In the genomic region with DNA sequence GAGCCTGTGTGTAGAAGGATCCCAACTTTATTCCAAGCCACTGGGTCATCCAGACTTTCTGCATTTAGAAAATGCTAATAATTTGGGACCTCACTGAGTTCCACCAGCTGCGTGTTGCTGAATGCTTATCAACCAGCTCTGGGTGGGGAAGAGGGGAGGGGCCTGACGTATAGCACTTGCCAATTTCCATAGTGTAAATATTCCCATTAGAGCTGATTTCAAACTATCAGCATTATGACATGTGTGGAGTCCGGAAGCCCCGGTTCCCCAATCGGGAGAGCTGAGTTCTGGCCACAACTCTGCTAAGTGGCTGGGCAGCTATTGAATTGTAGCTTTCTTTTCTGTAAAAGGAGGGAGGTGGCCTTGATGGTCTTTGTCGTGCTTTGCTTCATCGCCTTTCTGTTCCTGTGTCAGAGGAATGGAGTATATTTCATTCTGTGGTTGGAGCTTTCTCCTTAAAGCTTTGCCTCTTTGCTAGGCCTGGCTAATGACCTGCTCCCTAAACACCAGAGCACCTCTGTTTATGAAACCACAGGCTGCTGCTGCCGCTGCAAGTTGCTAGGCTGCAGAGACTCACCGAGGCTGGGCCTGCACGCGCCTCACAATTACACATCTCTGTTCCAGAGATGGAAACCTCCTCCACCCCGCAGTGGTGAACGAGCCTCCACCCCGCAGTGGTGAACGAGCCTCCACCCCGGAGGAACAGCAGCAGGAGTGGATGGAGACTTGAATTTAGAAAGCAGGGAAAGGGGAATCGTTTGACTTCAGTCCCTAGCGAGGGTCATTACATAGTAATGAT, we compare ENCODE assay signal across 21 cellular contexts. TPM values are rescaled to one million over a fixed set of nuclear protein-coding genes. Genes with fewer than 3 reads are reported as not detected.
DNase-seq lines count a peak whose midpoint lies in the region; ATAC-seq and TF ChIP-seq lines count a peak whose summit lies in the region.
"Had no signal": no experiment of that assay in that cellular context is flagged by ENCODE, and none has a peak within 500 bp of the region (broad histone marks: within the 10 kb centered on the region; RNA-seq: fewer than 3 reads in every experiment).

No MANE protein-coding gene starts in this region.

- H3K4me3 Mint-ChIP-seq in activated T-cell treated with anti-CD3 and anti-CD28 coated beads, Interleukin-2, amount 50 U/mL, for 72 hours: peak overlapping the region in 1 of 2 donors; percentile 35
- H3K4me3 Mint-ChIP-seq: activated naive CD4-positive, alpha-beta T cell treated with anti-CD3 and anti-CD28 coated beads, Interleukin-2, amount 10 ng/mL, durations not matched to agents 7 days and 5 days; CD14-positive monocyte; nephron had no signal

- H3K36me3 Mint-ChIP-seq in activated T-cell treated with anti-CD3 and anti-CD28 coated beads, Interleukin-2, amount 50 U/mL, for 72 hours (ENCODE audit: insufficient read depth in 2 of 2): peaks cover 0 to 1% of the 10 kb centered on the region in 2 donors
- H3K36me3 Mint-ChIP-seq: CD14-positive monocyte had no signal

- no peaks in the 10 kb centered on the region for H3K9me3 Mint-ChIP-seq in activated T-cell treated with anti-CD3 and anti-CD28 coated beads, Interleukin-2, amount 50 U/mL, for 72 hours

- DNase-seq in activated T-cell treated with anti-CD3 and anti-CD28 coated beads, Interleukin-2, amount 50 U/mL, for 72 hours: peak in 1 of 2 donors; percentile 33
- no peak for DNase-seq in activated T-cell treated with anti-CD3 and anti-CD28 coated beads, Interleukin-2, amount 50 U/mL, for 1 hour
- peak; percentile 66 for DNase-seq in NAMALWA (ENCODE audit: low spot score)
- peak; percentile 32 for DNase-seq in RPMI8226
- no peak for DNase-seq in DMS153 (lab: John Stamatoyannopoulos, UW)
- DNase-seq in NCI-H2029 treated with DMSO at 0.1 percent for 48 hours (lab: John Stamatoyannopoulos, UW): no peak
- no peak for DNase-seq in SHP77 treated with DMSO at 0.1 percent for 48 hours (lab: John Stamatoyannopoulos, UW)
- DNase-seq: activated CD4-positive, CD25-positive, alpha-beta regulatory T cell; activated naive CD4-positive, alpha-beta T cell treated with anti-CD3 and anti-CD28 coated beads, Interleukin-2, amount 10 ng/mL, durations not matched to agents 7 days and 5 days; activated T-cell treated with anti-CD3 and anti-CD28 coated beads, Interleukin-2, amount 50 U/mL, for 48 hours; NCI-H1436; NCI-H2171 treated with DMSO at 0.1 percent for 48 hours; NCI-H82; sigmoid colon; stimulated activated CD8-positive, alpha-beta memory T cell treated with anti-CD3 and anti-CD28 coated beads, Interleukin-4, amount 100 ng/mL, for 48 hours; T1000; upper lobe of right lung had no signal

- no peak overlapping the region for H3K27ac Mint-ChIP-seq in activated T-cell treated with anti-CD3 and anti-CD28 coated beads, Interleukin-2, amount 50 U/mL, for 72 hours
- H3K27ac Mint-ChIP-seq: activated naive CD4-positive, alpha-beta T cell treated with anti-CD3 and anti-CD28 coated beads, Interleukin-2, amount 10 ng/mL, durations not matched to agents 7 days and 5 days; nephron had no signal

- H3K27me3 Mint-ChIP-seq in activated T-cell treated with anti-CD3 and anti-CD28 coated beads, Interleukin-2, amount 50 U/mL, for 72 hours (ENCODE audit: low read depth): peaks cover 3% of the 10 kb centered on the region

- ATAC-seq in activated T-cell treated with anti-CD3 and anti-CD28 coated beads, Interleukin-2, amount 50 U/mL, for 72 hours (replicated peaks in 1 of 2): peak; percentile 47 to 65
- ATAC-seq in SK-N-SH treated with all-trans-retinoic acid at 6 μM for 48 hours: no peak
- ATAC-seq: HCT116, upper lobe of right lung had no signal

- peaks cover 13% of the 10 kb centered on the region for H3K4me1 Mint-ChIP-seq in activated T-cell treated with anti-CD3 and anti-CD28 coated beads, Interleukin-2, amount 50 U/mL, for 72 hours (ENCODE audit: low read depth)
- H3K4me1 Mint-ChIP-seq: activated naive CD4-positive, alpha-beta T cell treated with anti-CD3 and anti-CD28 coated beads, Interleukin-2, amount 10 ng/mL, durations not matched to agents 7 days and 5 days; nephron had no signal

TF ChIP-seq in SK-N-SH treated with all-trans-retinoic acid at 6 μM for 48 hours, 23 proteins besides CTCF, POLR2A, EP300 and RAD21:
- TF ChIP-seq ZNF8 (CRISPR knock-in tag; IDR thresholded peaks at IDR 0.05) (no peak), RARB (CRISPR knock-in tag; IDR thresholded peaks at IDR 0.05) (no peak), ISL1 (CRISPR knock-in tag; IDR thresholded peaks at IDR 0.05) (no peak), CSDC2 (CRISPR knock-in tag; IDR thresholded peaks at IDR 0.05) (no peak)
- TF ChIP-seq, protein P1, sequence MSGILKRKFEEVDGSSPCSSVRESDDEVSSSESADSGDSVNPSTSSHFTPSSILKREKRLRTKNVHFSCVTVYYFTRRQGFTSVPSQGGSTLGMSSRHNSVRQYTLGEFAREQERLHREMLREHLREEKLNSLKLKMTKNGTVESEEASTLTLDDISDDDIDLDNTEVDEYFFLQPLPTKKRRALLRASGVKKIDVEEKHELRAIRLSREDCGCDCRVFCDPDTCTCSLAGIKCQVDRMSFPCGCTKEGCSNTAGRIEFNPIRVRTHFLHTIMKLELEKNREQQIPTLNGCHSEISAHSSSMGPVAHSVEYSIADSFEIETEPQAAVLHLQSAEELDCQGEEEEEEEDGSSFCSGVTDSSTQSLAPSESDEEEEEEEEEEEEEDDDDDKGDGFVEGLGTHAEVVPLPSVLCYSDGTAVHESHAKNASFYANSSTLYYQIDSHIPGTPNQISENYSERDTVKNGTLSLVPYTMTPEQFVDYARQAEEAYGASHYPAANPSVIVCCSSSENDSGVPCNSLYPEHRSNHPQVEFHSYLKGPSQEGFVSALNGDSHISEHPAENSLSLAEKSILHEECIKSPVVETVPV (CRISPR knock-in tag; IDR thresholded peaks at IDR 0.05): no peak

RNA-seq across cellular contexts. Expression of a gene that starts 7.7 kb away (rescaled TPM):
- 10 to 100 TPM in 1 of 2 donors, 1 to 10 TPM in 1; 6.4 to 12.2 TPM for total RNA-seq in activated T-cell treated with anti-CD3 and anti-CD28 coated beads, Interleukin-2, amount 50 U/mL, for 72 hours

Comparison
In these comparisons a context has a peak if more than half of its experiments do, and no peak if none do; other contexts are left out.
1. DNase-seq: peak in NAMALWA (single experiment) and RPMI8226 (single experiment); none in activated T-cell treated with anti-CD3 and anti-CD28 coated beads, Interleukin-2, amount 50 U/mL, for 1 hour (single experiment), DMS153 (single experiment), NCI-H2029 treated with DMSO at 0.1 percent for 48 hours (single experiment) and SHP77 treated with DMSO at 0.1 percent for 48 hours (single experiment).